1 cellular context compared by ENCODE assay signal in the genomic region with DNA sequence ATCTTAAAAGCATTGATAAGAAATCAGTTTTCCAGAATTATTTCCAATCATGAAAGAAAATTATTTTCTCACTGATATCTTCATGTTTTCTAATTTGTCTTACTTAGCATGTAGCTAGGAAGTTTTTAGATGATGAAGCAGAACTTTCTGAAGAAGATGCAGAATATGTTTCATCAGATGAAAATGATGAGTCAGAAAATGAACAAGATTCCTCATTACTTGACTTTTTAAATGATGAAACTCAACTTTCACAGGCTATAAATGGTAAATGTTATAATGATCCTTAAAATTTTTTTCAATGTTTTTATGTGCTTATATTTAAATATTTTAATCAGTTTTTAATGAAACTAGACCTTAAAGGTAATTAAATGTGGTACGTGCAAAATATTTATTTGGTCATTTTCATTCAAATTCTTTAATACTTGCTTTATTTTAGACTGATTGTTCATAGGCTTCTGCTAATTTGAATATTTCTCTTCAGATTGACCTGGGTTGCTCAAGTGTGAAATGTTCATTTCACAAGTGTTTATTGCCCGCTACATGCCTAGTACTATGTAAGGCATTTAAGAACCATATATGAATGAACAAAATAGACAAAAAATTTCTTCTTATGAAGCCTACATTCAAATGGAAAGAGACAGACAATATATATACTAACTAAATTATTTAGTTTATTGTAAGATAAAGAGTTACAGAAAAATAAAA.
TF ChIP-seq lines count a peak whose summit lies in the region.

No MANE protein-coding gene starts in this region.

TF ChIP-seq in IMR-90, 13 proteins besides CTCF, POLR2A, EP300 and RAD21:
- TF ChIP-seq MAZ (IDR thresholded peaks at IDR 0.05; ENCODE audit: borderline replicate concordance, low read depth, low read length) (no peak), CEBPB (IDR thresholded peaks at IDR 0.05; ENCODE audit: low read depth, low read length) (no peak), MAFK (IDR thresholded peaks at IDR 0.05; ENCODE audit: low read depth, low read length) (peak; percentile 79)
- TF ChIP-seq, protein P1, sequence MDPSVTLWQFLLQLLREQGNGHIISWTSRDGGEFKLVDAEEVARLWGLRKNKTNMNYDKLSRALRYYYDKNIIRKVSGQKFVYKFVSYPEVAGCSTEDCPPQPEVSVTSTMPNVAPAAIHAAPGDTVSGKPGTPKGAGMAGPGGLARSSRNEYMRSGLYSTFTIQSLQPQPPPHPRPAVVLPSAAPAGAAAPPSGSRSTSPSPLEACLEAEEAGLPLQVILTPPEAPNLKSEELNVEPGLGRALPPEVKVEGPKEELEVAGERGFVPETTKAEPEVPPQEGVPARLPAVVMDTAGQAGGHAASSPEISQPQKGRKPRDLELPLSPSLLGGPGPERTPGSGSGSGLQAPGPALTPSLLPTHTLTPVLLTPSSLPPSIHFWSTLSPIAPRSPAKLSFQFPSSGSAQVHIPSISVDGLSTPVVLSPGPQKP (IDR thresholded peaks at IDR 0.05; ENCODE audit: borderline replicate concordance, low read depth, low read length): no peak
